Comparison of ENCODE assay signal across 1 cellular context in the genomic region with DNA sequence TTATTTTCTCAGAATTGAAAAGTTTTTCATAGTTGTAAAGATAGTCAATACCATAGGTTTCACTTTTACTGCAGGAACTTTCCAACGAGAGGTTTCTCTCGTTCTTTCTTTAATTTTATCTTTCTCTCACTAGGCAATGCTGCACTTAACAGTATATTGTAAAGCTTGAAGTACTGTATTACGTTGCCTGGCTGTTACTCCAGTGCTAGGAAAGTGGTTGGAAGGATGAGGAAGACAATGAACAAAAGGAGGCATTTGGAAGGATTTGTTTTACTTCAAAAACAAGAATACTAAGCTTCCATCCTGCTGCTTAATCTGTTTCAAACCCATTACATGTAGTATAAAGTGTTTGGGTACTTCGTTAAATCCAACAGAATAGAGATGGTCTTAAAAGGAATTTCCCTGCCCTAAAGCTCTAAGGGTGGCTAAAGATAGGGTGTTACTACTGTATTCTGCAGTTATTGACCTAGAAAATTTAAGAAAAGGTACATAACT.
TF ChIP-seq lines count a peak whose summit lies in the region.

No MANE protein-coding gene starts in this region.

TF ChIP-seq in WTC11, 78 proteins besides CTCF, POLR2A, EP300 and RAD21 (continued from another document):
- TF ChIP-seq, protein P1, sequence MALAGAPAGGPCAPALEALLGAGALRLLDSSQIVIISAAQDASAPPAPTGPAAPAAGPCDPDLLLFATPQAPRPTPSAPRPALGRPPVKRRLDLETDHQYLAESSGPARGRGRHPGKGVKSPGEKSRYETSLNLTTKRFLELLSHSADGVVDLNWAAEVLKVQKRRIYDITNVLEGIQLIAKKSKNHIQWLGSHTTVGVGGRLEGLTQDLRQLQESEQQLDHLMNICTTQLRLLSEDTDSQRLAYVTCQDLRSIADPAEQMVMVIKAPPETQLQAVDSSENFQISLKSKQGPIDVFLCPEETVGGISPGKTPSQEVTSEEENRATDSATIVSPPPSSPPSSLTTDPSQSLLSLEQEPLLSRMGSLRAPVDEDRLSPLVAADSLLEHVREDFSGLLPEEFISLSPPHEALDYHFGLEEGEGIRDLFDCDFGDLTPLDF (CRISPR knock-in tag; IDR thresholded peaks at IDR 0.05): no peak
- TF ChIP-seq NR1H2 (CRISPR knock-in tag; IDR thresholded peaks at IDR 0.05): no peak
